ENCODE assay signal across 17 cellular contexts in the genomic region with DNA sequence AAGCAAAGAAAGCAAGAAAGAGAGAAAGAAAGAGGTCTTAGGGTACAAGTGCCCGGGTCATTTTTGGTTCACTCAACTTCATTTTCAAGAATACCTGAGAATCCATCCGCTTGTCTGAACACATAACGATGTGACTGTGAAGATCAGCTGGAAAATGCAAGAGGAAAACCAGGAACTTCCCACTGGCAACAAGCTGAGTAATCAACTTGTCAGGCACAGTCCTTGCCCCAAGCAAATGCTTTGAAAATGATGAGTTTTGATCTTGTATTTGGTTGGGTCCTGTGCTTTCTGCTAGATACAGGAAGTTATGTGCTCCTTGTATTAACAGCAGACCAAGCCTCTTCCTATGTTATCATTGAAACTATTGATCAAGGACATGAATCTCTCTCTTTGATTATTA.
DNase-seq lines count a peak whose midpoint lies in the region; ATAC-seq and TF ChIP-seq lines count a peak whose summit lies in the region.
"Had no signal": no experiment of that assay in that cellular context is flagged by ENCODE, and none has a peak within 500 bp of the region (broad histone marks: within the 10 kb centered on the region; RNA-seq: fewer than 3 reads in every experiment).

No MANE protein-coding gene starts in this region.

- in situ Hi-C loops in ACHN (cut with HindIII; ENCODE audit: low pct_ligation_motif_present, low pct_unique_long_range_greater_than_20kb, low sequenced_read_pairs) = no loop called here

- H3K36me3 ChIP-seq in RWPE2 (ENCODE audit: low read depth) (no peaks in the 10 kb centered on the region), A673 (ENCODE audit: insufficient read depth, low read length, poor library complexity, severe bottlenecking) (no peaks in the 10 kb centered on the region)
- H3K36me3 ChIP-seq: BLaER1 treated with 17β-estradiol and CSF1 and Interleukin-3, amounts not matched to agents 10 nM and 100 nM; HAP-1 had no signal

- TF ChIP-seq CTCF in RWPE2 (IDR thresholded peaks at IDR 0.05; ENCODE audit: poor library complexity, severe bottlenecking) (no peak), foreskin keratinocyte (conservative IDR thresholded peaks at IDR 0.05) (no peak), A673 (conservative IDR thresholded peaks at IDR 0.05; ENCODE audit: low read depth, low read length) (no peak)

- H3K9me3 ChIP-seq in RWPE2 (ENCODE audit: severe bottlenecking) (peaks cover 8% of the 10 kb centered on the region), A673 (ENCODE audit: low read depth, low read length, poor library complexity, severe bottlenecking) (no peaks in the 10 kb centered on the region)
- H3K9me3 ChIP-seq: HAP-1 had no signal

- H3K4me1 ChIP-seq in RWPE2 (ENCODE audit: insufficient read depth, poor library complexity, severe bottlenecking) = no peaks in the 10 kb centered on the region
- peaks cover 4% of the 10 kb centered on the region for H3K4me1 ChIP-seq in foreskin keratinocyte
- H3K4me1 ChIP-seq in A673 (ENCODE audit: insufficient read depth, low read length, poor library complexity, severe bottlenecking) = no peaks in the 10 kb centered on the region
- H3K4me1 ChIP-seq: BLaER1 treated with 17β-estradiol and CSF1 and Interleukin-3, amounts not matched to agents 10 nM and 100 nM; HAP-1 had no signal

- H3K4me3 ChIP-seq in RWPE2 (ENCODE audit: severe bottlenecking) (no peak overlapping the region), A673 (ENCODE audit: low read depth, low read length, poor library complexity, severe bottlenecking) (no peak overlapping the region)
- H3K4me3 ChIP-seq: BLaER1 treated with 17β-estradiol and CSF1 and Interleukin-3, amounts not matched to agents 10 nM and 100 nM; GM12878; GM23248; HAP-1 had no signal

- CTCF ChIA-PET in A673 (lab: Charles Lee) = no interaction called here

- H3K27ac ChIP-seq in RWPE2 (ENCODE audit: poor library complexity, severe bottlenecking) (peak overlapping the region; percentile 25), foreskin keratinocyte (peak overlapping the region; percentile 36), A673 (ENCODE audit: low read depth, low read length, poor library complexity, severe bottlenecking) (no peak overlapping the region)
- H3K27ac ChIP-seq: BLaER1 treated with 17β-estradiol and CSF1 and Interleukin-3, amounts not matched to agents 10 nM and 100 nM; GM23248 had no signal

- DNase-seq in cardiac septum (ENCODE audit: low spot score) (peak; percentile 12), left ventricle myocardium superior (no peak), RWPE2 (ENCODE audit: low spot score) (no peak), foreskin keratinocyte (peak; percentile 45 to 81), ACHN (no peak), A673 (ENCODE audit: low spot score) (no peak), DMS 273 (lab: John Stamatoyannopoulos, UW; ENCODE audit: unreplicated experiment) (no peak)
- DNase-seq: Calu3; CD8-positive, alpha-beta T cell; DMS 273 treated with DMSO at 0.1 percent for 48 hours; DMS53; DND-41; EL; GM23248 had no signal

- POLR2A ChIA-PET in A673 (lab: Charles Lee; ENCODE audit: low non-redundant PET) = no interaction called here

- H3K27me3 ChIP-seq in RWPE2 (ENCODE audit: insufficient read depth, poor library complexity, severe bottlenecking) = no peaks in the 10 kb centered on the region
- no peaks in the 10 kb centered on the region for H3K27me3 ChIP-seq in foreskin keratinocyte
- no peaks in the 10 kb centered on the region for H3K27me3 ChIP-seq in A673 (replicated peaks; ENCODE audit: insufficient read depth, low read depth, low read length, poor library complexity)
- H3K27me3 ChIP-seq: BLaER1 treated with 17β-estradiol and CSF1 and Interleukin-3, amounts not matched to agents 10 nM and 100 nM had no signal

- intact Hi-C loops in cardiac septum (cut with DNase I) = no loop called here
- intact Hi-C loops in left ventricle myocardium superior (cut with micrococcal nuclease) = no loop called here
- intact Hi-C loops in A673 (cut with micrococcal nuclease; ENCODE audit: unreplicated experiment) = no loop called here

- ATAC-seq in left ventricle myocardium superior (no peak), RWPE2 (ENCODE audit: low read depth) (no peak), foreskin keratinocyte (peak; percentile 71)
- ATAC-seq: CD8-positive, alpha-beta T cell; GM12878 had no signal

- no TSS peak for BruUV-seq in A673 (replicated peaks; lab: Mats Ljungman, UMichigan)

Comparison
In these comparisons a context has a peak if more than half of its experiments do, and no peak if none do; other contexts are left out.
1. DNase-seq: peak in cardiac septum (single experiment) and foreskin keratinocyte (2 of 2); none in left ventricle myocardium superior (single experiment), RWPE2 (single experiment), ACHN (single experiment), A673 (single experiment) and DMS 273 (single experiment).